17 cellular contexts compared by ENCODE assay signal in genomic region chr1:24857528-24858133, GRCh38.
DNase-seq lines count a peak whose midpoint lies in the region; ATAC-seq and TF ChIP-seq lines count a peak whose summit lies in the region.
"Had no signal": no experiment of that assay in that cellular context is flagged by ENCODE, and none has a peak within 500 bp of the region (broad histone marks: within the 10 kb centered on the region; RNA-seq: fewer than 3 reads in every experiment).

No MANE protein-coding gene starts in this region.

- H3K4me3 Mint-ChIP-seq in activated naive CD4-positive, alpha-beta T cell treated with anti-CD3 and anti-CD28 coated beads, Interleukin-2, amount 50 U/mL, for 24 hours: peak overlapping the region; percentile 49
- H3K4me3 Mint-ChIP-seq in activated naive CD4-positive, alpha-beta T cell treated with anti-CD3 and anti-CD28 coated beads, Interleukin-2, amount 10 ng/mL, durations not matched to agents 7 days and 5 days: no peak overlapping the region
- H3K4me3 Mint-ChIP-seq in stimulated activated effector memory CD8-positive, alpha-beta T cell treated with anti-CD3 and anti-CD28 coated beads, Interleukin-12 subunit alpha, Interleukin-12 subunit beta, amount 100 ng/mL, for 72 hours: peak overlapping the region; percentile 52
- H3K4me3 Mint-ChIP-seq: activated naive CD8-positive, alpha-beta T cell treated with anti-CD3 and anti-CD28 coated beads, Interleukin-2, amount 10 ng/mL, durations not matched to agents 7 days and 5 days had no signal

- H3K27me3 ChIP-seq in right atrium auricular region: no peaks in the 10 kb centered on the region

- H3K4me1 Mint-ChIP-seq in activated naive CD4-positive, alpha-beta T cell treated with anti-CD3 and anti-CD28 coated beads, Interleukin-2, amount 50 U/mL, for 24 hours: no peaks in the 10 kb centered on the region
- H3K4me1 Mint-ChIP-seq in activated naive CD4-positive, alpha-beta T cell treated with anti-CD3 and anti-CD28 coated beads, Interleukin-2, amount 10 ng/mL, durations not matched to agents 7 days and 5 days: no peaks in the 10 kb centered on the region
- H3K4me1 Mint-ChIP-seq in stimulated activated effector memory CD8-positive, alpha-beta T cell treated with anti-CD3 and anti-CD28 coated beads, Interleukin-12 subunit alpha, Interleukin-12 subunit beta, amount 100 ng/mL, for 72 hours: peaks cover 43% of the 10 kb centered on the region
- H3K4me1 Mint-ChIP-seq: activated naive CD8-positive, alpha-beta T cell treated with anti-CD3 and anti-CD28 coated beads, Interleukin-2, amount 10 ng/mL, durations not matched to agents 7 days and 5 days had no signal

- no peaks in the 10 kb centered on the region for H3K27me3 Mint-ChIP-seq in activated naive CD4-positive, alpha-beta T cell treated with anti-CD3 and anti-CD28 coated beads, Interleukin-2, amount 50 U/mL, for 24 hours
- peaks cover 81% of the 10 kb centered on the region for H3K27me3 Mint-ChIP-seq in activated naive CD4-positive, alpha-beta T cell treated with anti-CD3 and anti-CD28 coated beads, Interleukin-2, amount 10 ng/mL, durations not matched to agents 7 days and 5 days

- TF ChIP-seq CTCF in NB4 (IDR thresholded peaks at IDR 0.05; ENCODE audit: low read depth, low read length): peak; percentile 11
- peak; percentile 3 for TF ChIP-seq CTCF in foreskin fibroblast (IDR thresholded peaks at IDR 0.05; ENCODE audit: low read depth, low read length)
- no peak for TF ChIP-seq CTCF in right atrium auricular region (IDR thresholded peaks at IDR 0.05)

- no peak for TF ChIP-seq POLR2A in NB4 (IDR thresholded peaks at IDR 0.05; ENCODE audit: extremely low read depth, insufficient read length)

- H3K27ac ChIP-seq in right atrium auricular region: no peak overlapping the region

- no peak overlapping the region for H3K27ac Mint-ChIP-seq in activated naive CD4-positive, alpha-beta T cell treated with anti-CD3 and anti-CD28 coated beads, Interleukin-2, amount 50 U/mL, for 24 hours
- no peak overlapping the region for H3K27ac Mint-ChIP-seq in activated naive CD4-positive, alpha-beta T cell treated with anti-CD3 and anti-CD28 coated beads, Interleukin-2, amount 10 ng/mL, durations not matched to agents 7 days and 5 days
- H3K27ac Mint-ChIP-seq in stimulated activated effector memory CD8-positive, alpha-beta T cell treated with anti-CD3 and anti-CD28 coated beads, Interleukin-12 subunit alpha, Interleukin-12 subunit beta, amount 100 ng/mL, for 72 hours: peak overlapping the region; percentile 52
- H3K27ac Mint-ChIP-seq: activated naive CD8-positive, alpha-beta T cell treated with anti-CD3 and anti-CD28 coated beads, Interleukin-2, amount 10 ng/mL, durations not matched to agents 7 days and 5 days had no signal

- H3K4me3 ChIP-seq in NB4 (ENCODE audit: low read depth, low read length) (no peak overlapping the region), foreskin fibroblast (ENCODE audit: low read depth in 1 of 2, low read length in 2 of 2) (no peak overlapping the region), right atrium auricular region (no peak overlapping the region)

- peak; percentile 42 for ATAC-seq in stimulated activated effector memory CD8-positive, alpha-beta T cell treated with anti-CD3 and anti-CD28 coated beads, Interleukin-12 subunit alpha, Interleukin-12 subunit beta, amount 100 ng/mL, for 72 hours
- ATAC-seq: right cardiac atrium had no signal

- CTCF ChIA-PET in activated naive CD4-positive, alpha-beta T cell treated with anti-CD3 and anti-CD28 coated beads, Interleukin-2, amount 10 ng/mL, durations not matched to agents 7 days and 5 days (lab: Charles Lee): no interaction called here

- H3K9me3 ChIP-seq in right atrium auricular region: no peaks in the 10 kb centered on the region

- H3K9me3 Mint-ChIP-seq in activated naive CD4-positive, alpha-beta T cell treated with anti-CD3 and anti-CD28 coated beads, Interleukin-2, amount 50 U/mL, for 24 hours: no peaks in the 10 kb centered on the region
- H3K9me3 Mint-ChIP-seq in activated naive CD4-positive, alpha-beta T cell treated with anti-CD3 and anti-CD28 coated beads, Interleukin-2, amount 10 ng/mL, durations not matched to agents 7 days and 5 days: no peaks in the 10 kb centered on the region
- H3K9me3 Mint-ChIP-seq in stimulated activated effector memory CD8-positive, alpha-beta T cell treated with anti-CD3 and anti-CD28 coated beads, Interleukin-12 subunit alpha, Interleukin-12 subunit beta, amount 100 ng/mL, for 72 hours: no peaks in the 10 kb centered on the region
- H3K9me3 Mint-ChIP-seq: activated naive CD8-positive, alpha-beta T cell treated with anti-CD3 and anti-CD28 coated beads, Interleukin-2, amount 10 ng/mL, durations not matched to agents 7 days and 5 days had no signal

- DNase-seq in activated naive CD4-positive, alpha-beta T cell treated with anti-CD3 and anti-CD28 coated beads, Interleukin-2, amount 10 ng/mL, durations not matched to agents 7 days and 5 days: no peak
- DNase-seq in NB4 (ENCODE audit: low read depth) (peak; percentile 48), foreskin fibroblast (no peak), right atrium auricular region (ENCODE audit: low spot score) (no peak), hippocampal formation (lab: John Stamatoyannopoulos, UW) (no peak), mucosa of gallbladder (ENCODE audit: low spot score) (no peak)
- no peak for DNase-seq in stimulated activated effector memory CD8-positive, alpha-beta T cell treated with anti-CD3 and anti-CD28 coated beads, Interleukin-12 subunit alpha, Interleukin-12 subunit beta, amount 100 ng/mL, for 72 hours (ENCODE audit: low spot score in 2 of 2)
- DNase-seq: activated CD4-positive, alpha-beta T cell treated with anti-CD3 and anti-CD28 coated beads for 48 hours; activated naive CD8-positive, alpha-beta T cell treated with anti-CD3 and anti-CD28 coated beads, Interleukin-2, amount 10 ng/mL, durations not matched to agents 7 days and 5 days; activated T-cell treated with anti-CD3 and anti-CD28 coated beads, Interleukin-2, amount 50 U/mL, for 48 hours; caudate nucleus; NCI-H1092; right cardiac atrium; SHP77 treated with DMSO at 0.1 percent for 48 hours; stimulated activated CD4-positive, alpha-beta T cell treated with anti-CD3 and anti-CD28 coated beads, Interleukin-1b, Interleukin-23, amount 100 ng/mL, for 48 hours; T1000 had no signal

- H3K36me3 ChIP-seq in right atrium auricular region: no peaks in the 10 kb centered on the region

- no peaks in the 10 kb centered on the region for H3K36me3 Mint-ChIP-seq in activated naive CD4-positive, alpha-beta T cell treated with anti-CD3 and anti-CD28 coated beads, Interleukin-2, amount 50 U/mL, for 24 hours
- H3K36me3 Mint-ChIP-seq in activated naive CD4-positive, alpha-beta T cell treated with anti-CD3 and anti-CD28 coated beads, Interleukin-2, amount 10 ng/mL, durations not matched to agents 7 days and 5 days: no peaks in the 10 kb centered on the region
- no peaks in the 10 kb centered on the region for H3K36me3 Mint-ChIP-seq in stimulated activated effector memory CD8-positive, alpha-beta T cell treated with anti-CD3 and anti-CD28 coated beads, Interleukin-12 subunit alpha, Interleukin-12 subunit beta, amount 100 ng/mL, for 72 hours
- H3K36me3 Mint-ChIP-seq: activated naive CD8-positive, alpha-beta T cell treated with anti-CD3 and anti-CD28 coated beads, Interleukin-2, amount 10 ng/mL, durations not matched to agents 7 days and 5 days had no signal

- no peaks in the 10 kb centered on the region for H3K4me1 ChIP-seq in right atrium auricular region

Comparison
In these comparisons a context has a peak if more than half of its experiments do, and no peak if none do; other contexts are left out.
1. CTCF ChIP-seq: peak in NB4 (single experiment) and foreskin fibroblast (single experiment); none in right atrium auricular region (0 of 2).